Comparison of ENCODE assay signal across 11 cellular contexts in genomic region chr10:4651404-4652037, GRCh38.
DNase-seq lines count a peak whose midpoint lies in the region; ATAC-seq, FAIRE-seq and TF ChIP-seq lines count a peak whose summit lies in the region.
"Had no signal": no experiment of that assay in that cellular context is flagged by ENCODE, and none has a peak within 500 bp of the region (broad histone marks: within the 10 kb centered on the region; RNA-seq: fewer than 3 reads in every experiment).

No MANE protein-coding gene starts in this region.

- no peak overlapping the region for H2AFZ ChIP-seq in keratinocyte (ENCODE audit: control insufficient read depth, low read length)

- no peak for TF ChIP-seq CTCF in keratinocyte (optimal IDR thresholded peaks at IDR 0.05 in 1 of 3, IDR thresholded peaks at IDR 0.05 in 1 of 3, conservative IDR thresholded peaks at IDR 0.05 in 1 of 3; ENCODE audit: extremely low read depth in 1 of 3, insufficient read depth in 2 of 3, low read length in 3 of 3)

- no peaks in the 10 kb centered on the region for H4K20me1 ChIP-seq in keratinocyte (ENCODE audit: control insufficient read depth, extremely low read depth, insufficient read depth, low read length)

- no peaks in the 10 kb centered on the region for H3K9me1 ChIP-seq in keratinocyte (ENCODE audit: control insufficient read depth, extremely low read depth, insufficient read depth, low read length)

- H3K4me2 ChIP-seq in keratinocyte (ENCODE audit: control insufficient read depth, extremely low read depth, insufficient read depth, low read depth, low read length) = peak overlapping the region; percentile 28
- H3K4me2 ChIP-seq: A549 had no signal

- peak; percentile 44 for ATAC-seq in HG02973 (IDR thresholded peaks at IDR 0.05; ENCODE audit: unreplicated experiment)
- no peak for ATAC-seq in HG02571 (IDR thresholded peaks at IDR 0.05; ENCODE audit: unreplicated experiment)
- ATAC-seq: A549 had no signal

- peak; percentile 55 for FAIRE-seq in keratinocyte (lab: Jason Lieb, UNC)
- FAIRE-seq: A549 had no signal

- peaks cover 4 to 5% of the 10 kb centered on the region in 2 experiments for H3K36me3 ChIP-seq in keratinocyte (ENCODE audit: control insufficient read depth in 2 of 2, extremely low read depth in 1 of 2, insufficient read depth in 2 of 2, low read length in 2 of 2)
- H3K36me3 ChIP-seq: brain microvascular endothelial cell, heart left ventricle had no signal

- dilution Hi-C loops in keratinocyte (cut with MboI; ENCODE audit: extremely low pct_ligation_motif_present, low sequenced_read_pairs) = no loop called here

- H3K4me3 ChIP-seq in keratinocyte (ENCODE audit: control insufficient read depth in 2 of 3, extremely low read depth in 1 of 3, insufficient read depth in 2 of 3, low read depth in 1 of 3, low read length in 3 of 3) = no peak overlapping the region
- H3K4me3 ChIP-seq: A549, heart left ventricle had no signal

- peaks cover 13% of the 10 kb centered on the region for H3K4me1 ChIP-seq in keratinocyte (ENCODE audit: control insufficient read depth, extremely low read depth, insufficient read depth, low read length)

- DNase-seq in NCI-H510A treated with DMSO at 0.1 percent for 48 hours (lab: John Stamatoyannopoulos, UW) (peak; percentile 30), NCI-H510A (lab: John Stamatoyannopoulos, UW) (no peak), RKO (ENCODE audit: low spot score) (peak; percentile 49), keratinocyte (ENCODE audit: low read depth, low spot score) (no peak), head of caudate nucleus (no peak), SKM-1 (lab: John Stamatoyannopoulos, UW; ENCODE audit: unreplicated experiment) (no peak)
- DNase-seq: brain microvascular endothelial cell, heart left ventricle had no signal

- H3K27ac ChIP-seq in keratinocyte (ENCODE audit: control insufficient read depth, insufficient read depth, low read length) = peak overlapping the region; percentile 57

- intact Hi-C loops in head of caudate nucleus (cut with DNase I) = no loop called here

- H3K27me3 ChIP-seq in keratinocyte (ENCODE audit: control insufficient read depth, extremely low read depth, insufficient read depth, low read length) = no peaks in the 10 kb centered on the region
- H3K27me3 ChIP-seq: brain microvascular endothelial cell, heart left ventricle had no signal

- no peak overlapping the region for H3K9ac ChIP-seq in keratinocyte (ENCODE audit: control insufficient read depth, extremely low read depth, insufficient read depth, low read length)

- no peaks in the 10 kb centered on the region for H3K79me2 ChIP-seq in keratinocyte (ENCODE audit: control insufficient read depth, insufficient read depth, low read length)

- H3K9me3 ChIP-seq in keratinocyte (ENCODE audit: control insufficient read depth, low read depth, low read length) = no peaks in the 10 kb centered on the region
- H3K9me3 ChIP-seq: A549, heart left ventricle had no signal

Comparison
In these comparisons a context has a peak if more than half of its experiments do, and no peak if none do; other contexts are left out.
1. DNase-seq: peak in NCI-H510A treated with DMSO at 0.1 percent for 48 hours (single experiment) and RKO (single experiment); none in NCI-H510A (single experiment), keratinocyte (single experiment), head of caudate nucleus (0 of 42) and SKM-1 (single experiment).